ENCODE assay signal across 24 cellular contexts in the genomic region with DNA sequence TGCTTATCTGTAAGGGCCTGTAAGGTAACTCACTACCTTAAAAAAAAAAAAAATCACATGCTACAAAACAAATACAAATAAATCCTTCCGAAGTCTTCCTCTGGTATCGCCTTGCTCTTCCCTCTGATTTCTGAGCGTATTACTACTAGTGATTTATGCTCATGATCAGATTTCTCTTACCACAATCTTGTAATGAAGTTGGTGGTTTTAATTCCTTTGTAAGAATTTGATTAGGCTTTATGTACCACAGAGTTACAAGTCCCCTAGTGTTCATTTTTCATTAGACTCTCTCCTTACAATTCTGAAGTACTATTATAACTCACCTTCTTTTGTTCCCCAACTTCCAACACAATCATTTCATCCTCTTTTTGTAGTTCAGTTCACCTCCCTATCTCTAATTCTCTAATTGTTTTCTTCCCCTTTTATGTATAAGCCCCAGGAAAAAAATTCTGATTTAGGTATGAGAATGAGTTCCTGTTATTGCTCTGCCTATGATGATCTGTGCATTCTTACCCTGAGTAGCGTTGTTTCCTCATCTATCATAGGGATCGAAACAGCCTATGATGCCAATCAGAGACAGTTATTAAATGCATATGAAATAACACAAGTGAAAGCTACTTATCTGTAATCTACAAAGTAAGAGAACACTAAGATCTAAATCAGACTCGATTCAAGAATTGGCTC.
"Had no signal": no experiment of that assay in that cellular context is flagged by ENCODE, and none has a peak within 500 bp of the region (broad histone marks: within the 10 kb centered on the region; RNA-seq: fewer than 3 reads in every experiment).

No MANE protein-coding gene starts in this region.

- H3K4me1 Mint-ChIP-seq: stimulated activated naive B cell treated with anti-CD40 and anti-IgM and Interleukin-4, amounts not matched to agents 10 μg/mL and 1 μg/mL and 100 μg/mL, for 72 hours had no signal

- H3K27ac ChIP-seq: neutrophil, spleen, testis, tibial nerve, upper lobe of right lung, vagina had no signal

- H3K27me3 Mint-ChIP-seq: naive thymus-derived CD4-positive, alpha-beta T cell; stimulated activated naive CD8-positive, alpha-beta T cell treated with anti-CD3 and anti-CD28 coated beads, Interleukin-15, amount 100 ng/mL, for 72 hours had no signal

- H3K4me3 ChIP-seq: hepatocyte, lung, spleen, testis, tibial nerve, upper lobe of right lung, vagina had no signal

- H3K27ac Mint-ChIP-seq: endodermal cell; naive thymus-derived CD4-positive, alpha-beta T cell; stimulated activated naive B cell treated with anti-CD40 and anti-IgM and Interleukin-4, amounts not matched to agents 10 μg/mL and 1 μg/mL and 100 μg/mL, for 72 hours; stimulated activated naive CD8-positive, alpha-beta T cell treated with anti-CD3 and anti-CD28 coated beads, Interleukin-15, amount 100 ng/mL, for 72 hours had no signal

- H3K4me3 Mint-ChIP-seq: endodermal cell; naive thymus-derived CD4-positive, alpha-beta T cell; stimulated activated naive B cell treated with anti-CD40 and anti-IgM and Interleukin-4, amounts not matched to agents 10 μg/mL and 1 μg/mL and 100 μg/mL, for 72 hours; stimulated activated naive CD8-positive, alpha-beta T cell treated with anti-CD3 and anti-CD28 coated beads, Interleukin-15, amount 100 ng/mL, for 72 hours had no signal

- H3K36me3 ChIP-seq: neutrophil, spleen, tibial nerve, upper lobe of right lung, vagina had no signal

- H3K9me3 Mint-ChIP-seq: endodermal cell; stimulated activated naive B cell treated with anti-CD40 and anti-IgM and Interleukin-4, amounts not matched to agents 10 μg/mL and 1 μg/mL and 100 μg/mL, for 72 hours; stimulated activated naive CD8-positive, alpha-beta T cell treated with anti-CD3 and anti-CD28 coated beads, Interleukin-15, amount 100 ng/mL, for 72 hours had no signal

- ATAC-seq: left colon; left ventricle myocardium superior; naive thymus-derived CD4-positive, alpha-beta T cell; sciatic nerve; stimulated activated naive B cell treated with anti-CD40 and anti-IgM and Interleukin-4, amounts not matched to agents 10 μg/mL and 1 μg/mL and 100 μg/mL, for 72 hours; stimulated activated naive CD8-positive, alpha-beta T cell treated with anti-CD3 and anti-CD28 coated beads, Interleukin-15, amount 100 ng/mL, for 72 hours; upper lobe of right lung had no signal

- DNase-seq: effector CD4-positive, alpha-beta T cell; endodermal cell; foreskin melanocyte; head of caudate nucleus; kidney; left colon; left ventricle myocardium superior; naive thymus-derived CD4-positive, alpha-beta T cell; posterior cingulate gyrus; spleen; stimulated activated CD4-positive, alpha-beta T cell treated with anti-CD3 and anti-CD28 coated beads, Interleukin-15, amount 100 ng/mL, for 24 hours; stimulated activated CD4-positive, alpha-beta T cell treated with anti-CD3 and anti-CD28 coated beads, Interleukin-1b, Interleukin-23, amount 100 ng/mL, for 48 hours; stimulated activated CD4-positive, alpha-beta T cell treated with anti-CD3 and anti-CD28 coated beads, Interleukin-4, amount 100 ng/mL, for 24 hours; stimulated activated naive B cell treated with anti-CD40 and anti-IgM and Interleukin-4, amounts not matched to agents 10 μg/mL and 1 μg/mL and 100 μg/mL, for 72 hours; stimulated activated naive CD8-positive, alpha-beta T cell treated with anti-CD3 and anti-CD28 coated beads, Interleukin-15, amount 100 ng/mL, for 72 hours; testis; upper lobe of right lung had no signal

- FAIRE-seq: endothelial cell of umbilical vein, kidney had no signal

- H2AFZ ChIP-seq: hepatocyte had no signal

- H3K9me3 ChIP-seq: neutrophil, spleen, testis, tibial nerve, upper lobe of right lung, vagina had no signal

- H3K27me3 ChIP-seq: hepatocyte, neutrophil, spleen, testis, tibial nerve, upper lobe of right lung, vagina had no signal

- H3K36me3 Mint-ChIP-seq: stimulated activated naive B cell treated with anti-CD40 and anti-IgM and Interleukin-4, amounts not matched to agents 10 μg/mL and 1 μg/mL and 100 μg/mL, for 72 hours had no signal
